ENCODE assay signal across 1 cellular context in the genomic region with DNA sequence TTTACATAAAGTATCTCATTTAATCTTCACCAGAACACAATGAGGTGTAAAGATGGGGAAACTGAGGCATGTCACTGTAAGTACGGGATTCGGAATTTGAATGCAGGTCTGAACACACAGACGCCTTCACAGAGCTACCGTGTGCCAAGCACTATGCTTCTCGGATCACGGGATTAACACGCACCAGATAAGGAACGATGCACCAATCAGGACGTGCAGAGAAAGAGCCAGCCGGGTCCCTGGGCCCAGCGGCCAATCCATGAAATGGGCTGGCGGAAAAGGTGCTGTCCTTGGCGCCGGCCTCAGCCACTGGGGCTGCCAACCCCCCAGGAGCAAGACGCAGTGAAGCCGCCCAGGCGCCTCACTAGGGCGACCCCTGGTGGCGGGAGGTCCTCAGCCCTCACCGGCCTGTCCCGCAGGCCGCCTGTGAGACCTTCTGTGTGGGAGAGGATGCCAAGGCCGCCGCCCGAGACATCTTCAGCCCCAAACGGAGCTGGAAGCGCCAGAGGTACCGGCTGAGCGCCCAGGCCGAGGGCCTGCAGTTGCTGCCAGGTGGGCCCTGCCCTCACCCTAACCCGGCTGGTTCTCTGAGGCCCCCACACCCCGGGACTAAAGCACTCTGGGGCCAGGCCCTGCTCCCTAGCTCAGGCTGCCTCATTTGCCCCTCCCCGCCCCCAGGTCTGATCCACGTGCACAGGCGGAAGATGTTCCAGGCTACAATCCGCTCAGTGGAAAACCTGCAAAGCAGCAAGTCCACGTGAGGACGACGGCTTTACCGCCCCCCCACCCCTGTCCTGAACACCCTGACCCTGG.
TF ChIP-seq lines count a peak whose summit lies in the region.

No MANE protein-coding gene starts in this region.

TF ChIP-seq in K562, 482 proteins besides CTCF, POLR2A, EP300 and RAD21 (continued from another document and continues in another):
- TF ChIP-seq CCNT2 (IDR thresholded peaks at IDR 0.05; ENCODE audit: borderline replicate concordance, extremely low read depth, insufficient read length, low read depth, low read length): peak; percentile 93
- TF ChIP-seq KLF13 (tag; IDR thresholded peaks at IDR 0.05; ENCODE audit: borderline replicate concordance, low read depth): peak; percentile 50; the same call in 1 of the 2 replicates
- TF ChIP-seq PCBP2 (IDR thresholded peaks at IDR 0.05; ENCODE audit: low read depth, low read length, poor library complexity, severe bottlenecking): no peak
- peak; percentile 67 for TF ChIP-seq CREB1 (IDR thresholded peaks at IDR 0.05)
- peak; percentile 82 for TF ChIP-seq CREB1 (CRISPR knock-in tag; IDR thresholded peaks at IDR 0.05)
- TF ChIP-seq, protein P1, sequence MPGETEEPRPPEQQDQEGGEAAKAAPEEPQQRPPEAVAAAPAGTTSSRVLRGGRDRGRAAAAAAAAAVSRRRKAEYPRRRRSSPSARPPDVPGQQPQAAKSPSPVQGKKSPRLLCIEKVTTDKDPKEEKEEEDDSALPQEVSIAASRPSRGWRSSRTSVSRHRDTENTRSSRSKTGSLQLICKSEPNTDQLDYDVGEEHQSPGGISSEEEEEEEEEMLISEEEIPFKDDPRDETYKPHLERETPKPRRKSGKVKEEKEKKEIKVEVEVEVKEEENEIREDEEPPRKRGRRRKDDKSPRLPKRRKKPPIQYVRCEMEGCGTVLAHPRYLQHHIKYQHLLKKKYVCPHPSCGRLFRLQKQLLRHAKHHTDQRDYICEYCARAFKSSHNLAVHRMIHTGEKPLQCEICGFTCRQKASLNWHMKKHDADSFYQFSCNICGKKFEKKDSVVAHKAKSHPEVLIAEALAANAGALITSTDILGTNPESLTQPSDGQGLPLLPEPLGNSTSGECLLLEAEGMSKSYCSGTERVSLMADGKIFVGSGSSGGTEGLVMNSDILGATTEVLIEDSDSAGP (CRISPR knock-in tag; IDR thresholded peaks at IDR 0.05): 0 out of 2 replicates have a peak, but pooled peaks have one; percentile 75
- TF ChIP-seq ZNF766 (CRISPR knock-in tag; conservative IDR thresholded peaks at IDR 0.05): peak; percentile 76; the same call in 1 of the 2 replicates
- peak; percentile 45; the same call in 1 of the 2 replicates for TF ChIP-seq OTX1 (CRISPR knock-in tag; IDR thresholded peaks at IDR 0.05)
- TF ChIP-seq ZNF239 (CRISPR knock-in tag; IDR thresholded peaks at IDR 0.05): peak; percentile 71
- TF ChIP-seq, protein P2, sequence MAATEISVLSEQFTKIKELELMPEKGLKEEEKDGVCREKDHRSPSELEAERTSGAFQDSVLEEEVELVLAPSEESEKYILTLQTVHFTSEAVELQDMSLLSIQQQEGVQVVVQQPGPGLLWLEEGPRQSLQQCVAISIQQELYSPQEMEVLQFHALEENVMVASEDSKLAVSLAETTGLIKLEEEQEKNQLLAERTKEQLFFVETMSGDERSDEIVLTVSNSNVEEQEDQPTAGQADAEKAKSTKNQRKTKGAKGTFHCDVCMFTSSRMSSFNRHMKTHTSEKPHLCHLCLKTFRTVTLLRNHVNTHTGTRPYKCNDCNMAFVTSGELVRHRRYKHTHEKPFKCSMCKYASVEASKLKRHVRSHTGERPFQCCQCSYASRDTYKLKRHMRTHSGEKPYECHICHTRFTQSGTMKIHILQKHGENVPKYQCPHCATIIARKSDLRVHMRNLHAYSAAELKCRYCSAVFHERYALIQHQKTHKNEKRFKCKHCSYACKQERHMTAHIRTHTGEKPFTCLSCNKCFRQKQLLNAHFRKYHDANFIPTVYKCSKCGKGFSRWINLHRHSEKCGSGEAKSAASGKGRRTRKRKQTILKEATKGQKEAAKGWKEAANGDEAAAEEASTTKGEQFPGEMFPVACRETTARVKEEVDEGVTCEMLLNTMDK (IDR thresholded peaks at IDR 0.05; ENCODE audit: borderline replicate concordance, insufficient read depth, low read depth, low read length, poor library complexity, severe bottlenecking): peak; percentile 100
- peak in 1 of 2 experiments; percentile 46; a peak in 1 of 4 replicates for TF ChIP-seq FOXA3 (CRISPR knock-in tag; conservative IDR thresholded peaks at IDR 0.05 in 1 of 2, IDR thresholded peaks at IDR 0.05 in 1 of 2)
- TF ChIP-seq, protein P3, sequence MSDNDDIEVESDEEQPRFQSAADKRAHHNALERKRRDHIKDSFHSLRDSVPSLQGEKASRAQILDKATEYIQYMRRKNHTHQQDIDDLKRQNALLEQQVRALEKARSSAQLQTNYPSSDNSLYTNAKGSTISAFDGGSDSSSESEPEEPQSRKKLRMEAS (CRISPR knock-in tag; IDR thresholded peaks at IDR 0.05): peak; percentile 80
- TF ChIP-seq SUPT5H (IDR thresholded peaks at IDR 0.05): peak; percentile 82
- TF ChIP-seq, protein P4, sequence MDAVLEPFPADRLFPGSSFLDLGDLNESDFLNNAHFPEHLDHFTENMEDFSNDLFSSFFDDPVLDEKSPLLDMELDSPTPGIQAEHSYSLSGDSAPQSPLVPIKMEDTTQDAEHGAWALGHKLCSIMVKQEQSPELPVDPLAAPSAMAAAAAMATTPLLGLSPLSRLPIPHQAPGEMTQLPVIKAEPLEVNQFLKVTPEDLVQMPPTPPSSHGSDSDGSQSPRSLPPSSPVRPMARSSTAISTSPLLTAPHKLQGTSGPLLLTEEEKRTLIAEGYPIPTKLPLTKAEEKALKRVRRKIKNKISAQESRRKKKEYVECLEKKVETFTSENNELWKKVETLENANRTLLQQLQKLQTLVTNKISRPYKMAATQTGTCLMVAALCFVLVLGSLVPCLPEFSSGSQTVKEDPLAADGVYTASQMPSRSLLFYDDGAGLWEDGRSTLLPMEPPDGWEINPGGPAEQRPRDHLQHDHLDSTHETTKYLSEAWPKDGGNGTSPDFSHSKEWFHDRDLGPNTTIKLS (IDR thresholded peaks at IDR 0.05; ENCODE audit: borderline replicate concordance, low read depth): peak; percentile 84
- TF ChIP-seq ZNF253 (CRISPR knock-in tag; conservative IDR thresholded peaks at IDR 0.05): no peak
- peak; percentile 86; the same call in 1 of the 2 replicates for TF ChIP-seq KAT7 (CRISPR knock-in tag; IDR thresholded peaks at IDR 0.05; ENCODE audit: borderline replicate concordance)
- TF ChIP-seq BCOR (IDR thresholded peaks at IDR 0.05): peak; percentile 100
- peak; percentile 71 for TF ChIP-seq ETV1 (tag; conservative IDR thresholded peaks at IDR 0.05; ENCODE audit: low read depth)
- no peak for TF ChIP-seq ATF1 (CRISPR knock-in tag; IDR thresholded peaks at IDR 0.05)
- peak; percentile 94 for TF ChIP-seq ATF1 (tag; IDR thresholded peaks at IDR 0.05)
- TF ChIP-seq ZNF717 (CRISPR knock-in tag; IDR thresholded peaks at IDR 0.05): peak; percentile 14; the same call in 1 of the 2 replicates
- TF ChIP-seq ZNF140 (CRISPR knock-in tag; IDR thresholded peaks at IDR 0.05): no peak
- TF ChIP-seq, protein P5, sequence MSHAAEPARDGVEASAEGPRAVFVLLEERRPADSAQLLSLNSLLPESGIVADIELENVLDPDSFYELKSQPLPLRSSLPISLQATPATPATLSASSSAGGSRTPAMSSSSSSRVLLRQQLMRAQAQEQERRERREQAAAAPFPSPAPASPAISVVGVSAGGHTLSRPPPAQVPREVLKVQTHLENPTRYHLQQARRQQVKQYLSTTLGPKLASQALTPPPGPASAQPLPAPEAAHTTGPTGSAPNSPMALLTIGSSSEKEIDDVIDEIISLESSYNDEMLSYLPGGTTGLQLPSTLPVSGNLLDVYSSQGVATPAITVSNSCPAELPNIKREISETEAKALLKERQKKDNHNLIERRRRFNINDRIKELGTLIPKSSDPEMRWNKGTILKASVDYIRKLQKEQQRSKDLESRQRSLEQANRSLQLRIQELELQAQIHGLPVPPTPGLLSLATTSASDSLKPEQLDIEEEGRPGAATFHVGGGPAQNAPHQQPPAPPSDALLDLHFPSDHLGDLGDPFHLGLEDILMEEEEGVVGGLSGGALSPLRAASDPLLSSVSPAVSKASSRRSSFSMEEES (CRISPR knock-in tag; IDR thresholded peaks at IDR 0.05): peak; percentile 67
- peak; percentile 98 for TF ChIP-seq RB1 (IDR thresholded peaks at IDR 0.05; ENCODE audit: low read depth)
- TF ChIP-seq, protein P6, sequence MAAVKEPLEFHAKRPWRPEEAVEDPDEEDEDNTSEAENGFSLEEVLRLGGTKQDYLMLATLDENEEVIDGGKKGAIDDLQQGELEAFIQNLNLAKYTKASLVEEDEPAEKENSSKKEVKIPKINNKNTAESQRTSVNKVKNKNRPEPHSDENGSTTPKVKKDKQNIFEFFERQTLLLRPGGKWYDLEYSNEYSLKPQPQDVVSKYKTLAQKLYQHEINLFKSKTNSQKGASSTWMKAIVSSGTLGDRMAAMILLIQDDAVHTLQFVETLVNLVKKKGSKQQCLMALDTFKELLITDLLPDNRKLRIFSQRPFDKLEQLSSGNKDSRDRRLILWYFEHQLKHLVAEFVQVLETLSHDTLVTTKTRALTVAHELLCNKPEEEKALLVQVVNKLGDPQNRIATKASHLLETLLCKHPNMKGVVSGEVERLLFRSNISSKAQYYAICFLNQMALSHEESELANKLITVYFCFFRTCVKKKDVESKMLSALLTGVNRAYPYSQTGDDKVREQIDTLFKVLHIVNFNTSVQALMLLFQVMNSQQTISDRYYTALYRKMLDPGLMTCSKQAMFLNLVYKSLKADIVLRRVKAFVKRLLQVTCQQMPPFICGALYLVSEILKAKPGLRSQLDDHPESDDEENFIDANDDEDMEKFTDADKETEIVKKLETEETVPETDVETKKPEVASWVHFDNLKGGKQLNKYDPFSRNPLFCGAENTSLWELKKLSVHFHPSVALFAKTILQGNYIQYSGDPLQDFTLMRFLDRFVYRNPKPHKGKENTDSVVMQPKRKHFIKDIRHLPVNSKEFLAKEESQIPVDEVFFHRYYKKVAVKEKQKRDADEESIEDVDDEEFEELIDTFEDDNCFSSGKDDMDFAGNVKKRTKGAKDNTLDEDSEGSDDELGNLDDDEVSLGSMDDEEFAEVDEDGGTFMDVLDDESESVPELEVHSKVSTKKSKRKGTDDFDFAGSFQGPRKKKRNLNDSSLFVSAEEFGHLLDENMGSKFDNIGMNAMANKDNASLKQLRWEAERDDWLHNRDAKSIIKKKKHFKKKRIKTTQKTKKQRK (IDR thresholded peaks at IDR 0.05; ENCODE audit: borderline replicate concordance, low read depth, low read length): no peak
- TF ChIP-seq, protein P7, sequence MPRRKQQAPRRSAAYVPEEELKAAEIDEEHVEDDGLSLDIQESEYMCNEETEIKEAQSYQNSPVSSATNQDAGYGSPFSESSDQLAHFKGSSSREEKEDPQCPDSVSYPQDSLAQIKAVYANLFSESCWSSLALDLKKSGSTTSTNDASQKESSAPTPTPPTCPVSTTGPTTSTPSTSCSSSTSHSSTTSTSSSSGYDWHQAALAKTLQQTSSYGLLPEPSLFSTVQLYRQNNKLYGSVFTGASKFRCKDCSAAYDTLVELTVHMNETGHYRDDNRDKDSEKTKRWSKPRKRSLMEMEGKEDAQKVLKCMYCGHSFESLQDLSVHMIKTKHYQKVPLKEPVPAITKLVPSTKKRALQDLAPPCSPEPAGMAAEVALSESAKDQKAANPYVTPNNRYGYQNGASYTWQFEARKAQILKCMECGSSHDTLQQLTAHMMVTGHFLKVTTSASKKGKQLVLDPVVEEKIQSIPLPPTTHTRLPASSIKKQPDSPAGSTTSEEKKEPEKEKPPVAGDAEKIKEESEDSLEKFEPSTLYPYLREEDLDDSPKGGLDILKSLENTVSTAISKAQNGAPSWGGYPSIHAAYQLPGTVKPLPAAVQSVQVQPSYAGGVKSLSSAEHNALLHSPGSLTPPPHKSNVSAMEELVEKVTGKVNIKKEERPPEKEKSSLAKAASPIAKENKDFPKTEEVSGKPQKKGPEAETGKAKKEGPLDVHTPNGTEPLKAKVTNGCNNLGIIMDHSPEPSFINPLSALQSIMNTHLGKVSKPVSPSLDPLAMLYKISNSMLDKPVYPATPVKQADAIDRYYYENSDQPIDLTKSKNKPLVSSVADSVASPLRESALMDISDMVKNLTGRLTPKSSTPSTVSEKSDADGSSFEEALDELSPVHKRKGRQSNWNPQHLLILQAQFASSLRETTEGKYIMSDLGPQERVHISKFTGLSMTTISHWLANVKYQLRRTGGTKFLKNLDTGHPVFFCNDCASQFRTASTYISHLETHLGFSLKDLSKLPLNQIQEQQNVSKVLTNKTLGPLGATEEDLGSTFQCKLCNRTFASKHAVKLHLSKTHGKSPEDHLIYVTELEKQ (CRISPR knock-in tag; IDR thresholded peaks at IDR 0.05): 0 out of 2 replicates have a peak, but pooled peaks have one; percentile 16
- TF ChIP-seq TCFL5 (CRISPR knock-in tag; conservative IDR thresholded peaks at IDR 0.05): 0 out of 2 replicates have a peak, but pooled peaks have one; percentile 34
- peak in 1 of 2 experiments; percentile 14; a peak in 1 of 4 replicates for TF ChIP-seq NRF1 (conservative IDR thresholded peaks at IDR 0.05 in 1 of 2, IDR thresholded peaks at IDR 0.05 in 1 of 2)
- TF ChIP-seq, protein P8, sequence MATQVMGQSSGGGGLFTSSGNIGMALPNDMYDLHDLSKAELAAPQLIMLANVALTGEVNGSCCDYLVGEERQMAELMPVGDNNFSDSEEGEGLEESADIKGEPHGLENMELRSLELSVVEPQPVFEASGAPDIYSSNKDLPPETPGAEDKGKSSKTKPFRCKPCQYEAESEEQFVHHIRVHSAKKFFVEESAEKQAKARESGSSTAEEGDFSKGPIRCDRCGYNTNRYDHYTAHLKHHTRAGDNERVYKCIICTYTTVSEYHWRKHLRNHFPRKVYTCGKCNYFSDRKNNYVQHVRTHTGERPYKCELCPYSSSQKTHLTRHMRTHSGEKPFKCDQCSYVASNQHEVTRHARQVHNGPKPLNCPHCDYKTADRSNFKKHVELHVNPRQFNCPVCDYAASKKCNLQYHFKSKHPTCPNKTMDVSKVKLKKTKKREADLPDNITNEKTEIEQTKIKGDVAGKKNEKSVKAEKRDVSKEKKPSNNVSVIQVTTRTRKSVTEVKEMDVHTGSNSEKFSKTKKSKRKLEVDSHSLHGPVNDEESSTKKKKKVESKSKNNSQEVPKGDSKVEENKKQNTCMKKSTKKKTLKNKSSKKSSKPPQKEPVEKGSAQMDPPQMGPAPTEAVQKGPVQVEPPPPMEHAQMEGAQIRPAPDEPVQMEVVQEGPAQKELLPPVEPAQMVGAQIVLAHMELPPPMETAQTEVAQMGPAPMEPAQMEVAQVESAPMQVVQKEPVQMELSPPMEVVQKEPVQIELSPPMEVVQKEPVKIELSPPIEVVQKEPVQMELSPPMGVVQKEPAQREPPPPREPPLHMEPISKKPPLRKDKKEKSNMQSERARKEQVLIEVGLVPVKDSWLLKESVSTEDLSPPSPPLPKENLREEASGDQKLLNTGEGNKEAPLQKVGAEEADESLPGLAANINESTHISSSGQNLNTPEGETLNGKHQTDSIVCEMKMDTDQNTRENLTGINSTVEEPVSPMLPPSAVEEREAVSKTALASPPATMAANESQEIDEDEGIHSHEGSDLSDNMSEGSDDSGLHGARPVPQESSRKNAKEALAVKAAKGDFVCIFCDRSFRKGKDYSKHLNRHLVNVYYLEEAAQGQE (CRISPR knock-in tag; IDR thresholded peaks at IDR 0.05; ENCODE audit: low read depth): peak; percentile 82; the same call in 1 of the 2 replicates
- TF ChIP-seq TBL1XR1 (IDR thresholded peaks at IDR 0.05; ENCODE audit: low read length in 2 of 2): peak; percentile 50 to 59; a peak in 1 of 4 replicates
- peak; percentile 94 for TF ChIP-seq CC2D1A (IDR thresholded peaks at IDR 0.05)
- 0 out of 2 replicates have a peak, but pooled peaks have one; percentile 11 for TF ChIP-seq ZBTB1 (CRISPR knock-in tag; IDR thresholded peaks at IDR 0.05; ENCODE audit: borderline replicate concordance, low read depth)
- TF ChIP-seq PHF21A (IDR thresholded peaks at IDR 0.05; ENCODE audit: borderline replicate concordance, low read depth): peak; percentile 94
- TF ChIP-seq, protein P9, sequence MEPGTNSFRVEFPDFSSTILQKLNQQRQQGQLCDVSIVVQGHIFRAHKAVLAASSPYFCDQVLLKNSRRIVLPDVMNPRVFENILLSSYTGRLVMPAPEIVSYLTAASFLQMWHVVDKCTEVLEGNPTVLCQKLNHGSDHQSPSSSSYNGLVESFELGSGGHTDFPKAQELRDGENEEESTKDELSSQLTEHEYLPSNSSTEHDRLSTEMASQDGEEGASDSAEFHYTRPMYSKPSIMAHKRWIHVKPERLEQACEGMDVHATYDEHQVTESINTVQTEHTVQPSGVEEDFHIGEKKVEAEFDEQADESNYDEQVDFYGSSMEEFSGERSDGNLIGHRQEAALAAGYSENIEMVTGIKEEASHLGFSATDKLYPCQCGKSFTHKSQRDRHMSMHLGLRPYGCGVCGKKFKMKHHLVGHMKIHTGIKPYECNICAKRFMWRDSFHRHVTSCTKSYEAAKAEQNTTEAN (CRISPR knock-in tag; IDR thresholded peaks at IDR 0.05): no peak
- no peak for TF ChIP-seq ZNF561 (CRISPR knock-in tag; conservative IDR thresholded peaks at IDR 0.05)
